9 cellular contexts compared by ENCODE assay signal in the genomic region with DNA sequence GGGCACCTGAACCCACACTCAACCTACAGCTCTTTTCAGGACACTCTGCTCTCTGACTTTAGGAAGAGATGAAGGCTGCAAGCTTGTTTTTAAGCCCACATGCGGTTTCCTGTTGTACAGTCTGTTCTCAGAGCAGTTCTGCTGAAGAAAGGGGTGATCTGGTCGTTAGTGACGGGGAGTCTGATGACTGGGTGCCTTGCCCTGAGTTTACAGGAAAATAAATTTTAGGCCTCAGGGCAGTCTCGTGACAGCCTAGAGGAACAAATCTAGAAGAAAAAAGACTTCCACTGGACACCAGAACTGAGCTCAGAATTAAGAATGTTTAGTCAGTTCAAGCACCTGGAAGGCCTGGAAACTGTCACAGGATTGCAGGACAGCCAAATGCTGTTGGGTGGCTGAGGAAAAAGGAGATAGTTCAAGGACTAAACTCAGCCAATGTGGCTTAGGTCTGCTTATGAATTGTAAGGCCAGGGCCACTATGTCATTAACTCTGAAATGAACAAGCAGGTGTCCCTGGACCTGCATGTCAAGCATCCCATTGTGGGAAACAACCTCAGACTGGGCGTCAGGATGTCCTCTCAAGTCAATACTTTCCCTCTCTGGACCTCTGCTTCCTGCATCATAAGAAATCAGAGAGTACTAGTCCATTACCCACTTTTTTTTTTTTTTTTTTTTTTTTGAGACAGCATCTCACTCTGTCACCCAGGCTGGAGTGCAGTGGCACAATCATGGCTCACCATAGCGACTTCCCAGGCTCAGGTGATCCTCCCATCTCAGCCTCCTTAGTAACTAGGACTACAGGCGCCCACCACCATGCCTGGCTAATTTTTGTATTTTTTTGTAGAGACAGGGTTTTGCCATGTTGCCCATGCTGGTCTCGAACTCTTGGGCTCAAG. TPM values are rescaled to one million over a fixed set of nuclear protein-coding genes. Genes with fewer than 3 reads are reported as not detected.
DNase-seq lines count a peak whose midpoint lies in the region; ATAC-seq and TF ChIP-seq lines count a peak whose summit lies in the region.
"Had no signal": no experiment of that assay in that cellular context is flagged by ENCODE, and none has a peak within 500 bp of the region (broad histone marks: within the 10 kb centered on the region; RNA-seq: fewer than 3 reads in every experiment).

No MANE protein-coding gene starts in this region.

- peak overlapping the region; percentile 91 for H3K4me3 Mint-ChIP-seq in activated naive CD4-positive, alpha-beta T cell treated with anti-CD3 and anti-CD28 coated beads, Interleukin-2, amount 50 U/mL, for 24 hours

- no peak for TF ChIP-seq POLR2A in heart left ventricle (IDR thresholded peaks at IDR 0.05)
- TF ChIP-seq POLR2A in upper lobe of left lung (IDR thresholded peaks at IDR 0.05) = peak in 1 of 4 donors; percentile 72

- H3K4me1 Mint-ChIP-seq in activated naive CD4-positive, alpha-beta T cell treated with anti-CD3 and anti-CD28 coated beads, Interleukin-2, amount 50 U/mL, for 24 hours = peaks cover 89% of the 10 kb centered on the region

- peaks cover 7% of the 10 kb centered on the region for H3K36me3 Mint-ChIP-seq in activated naive CD4-positive, alpha-beta T cell treated with anti-CD3 and anti-CD28 coated beads, Interleukin-2, amount 50 U/mL, for 24 hours

- no peak for DNase-seq in heart right ventricle
- DNase-seq in heart left ventricle = no peak
- DNase-seq in mucosa of gallbladder (ENCODE audit: low spot score) = peak; percentile 55
- DNase-seq in upper lobe of left lung = peak in 1 of 2 donors; percentile 73
- no peak for DNase-seq in RPMI8226
- DNase-seq: NCI-H1105 treated with DMSO at 0.1 percent for 48 hours had no signal

- TF ChIP-seq CTCF in heart right ventricle (IDR thresholded peaks at IDR 0.05) (no peak), heart left ventricle (IDR thresholded peaks at IDR 0.05) (no peak), upper lobe of left lung (IDR thresholded peaks at IDR 0.05) (no peak)

- H3K27me3 ChIP-seq in heart right ventricle (no peaks in the 10 kb centered on the region), heart left ventricle (no peaks in the 10 kb centered on the region), upper lobe of left lung (no peaks in the 10 kb centered on the region)

- peak overlapping the region; percentile 94 for H3K27ac Mint-ChIP-seq in activated naive CD4-positive, alpha-beta T cell treated with anti-CD3 and anti-CD28 coated beads, Interleukin-2, amount 50 U/mL, for 24 hours

- peak in 2 of 4 donors; percentile 82 to 90 for TF ChIP-seq EP300 in upper lobe of left lung (IDR thresholded peaks at IDR 0.05)

- H3K9me3 Mint-ChIP-seq in activated naive CD4-positive, alpha-beta T cell treated with anti-CD3 and anti-CD28 coated beads, Interleukin-2, amount 50 U/mL, for 24 hours = no peaks in the 10 kb centered on the region

- H3K4me1 ChIP-seq in heart right ventricle (peaks cover 14 to 74% (median 43%) of the 10 kb centered on the region in 9 donors), heart left ventricle (peaks cover 3 to 76% (median 34%) of the 10 kb centered on the region in 12 donors), upper lobe of left lung (peaks cover 48 to 66% (median 51%) of the 10 kb centered on the region in 4 donors)

- ATAC-seq in heart right ventricle = no peak
- ATAC-seq in heart left ventricle = no peak
- ATAC-seq in upper lobe of left lung (ENCODE audit: low FRiP score in 2 of 2) = peak in 1 of 2 donors; percentile 1
- no peak for ATAC-seq in HG02852 (IDR thresholded peaks at IDR 0.05; ENCODE audit: unreplicated experiment)
- ATAC-seq in GM18861 (IDR thresholded peaks at IDR 0.05; ENCODE audit: unreplicated experiment) = no peak

- H3K4me3 ChIP-seq in heart right ventricle (no peak overlapping the region), heart left ventricle (no peak overlapping the region), upper lobe of left lung (no peak overlapping the region)

- no peaks in the 10 kb centered on the region for H3K9me3 ChIP-seq in heart right ventricle
- no peaks in the 10 kb centered on the region for H3K9me3 ChIP-seq in heart left ventricle
- no peaks in the 10 kb centered on the region for H3K9me3 ChIP-seq in upper lobe of left lung

- H3K27ac ChIP-seq in heart right ventricle (peak overlapping the region in 6 of 10 donors; percentile 4 to 98 (median 29)), heart left ventricle (peak overlapping the region in 5 of 12 donors; percentile 0 to 96 (median 22)), upper lobe of left lung (peak overlapping the region; percentile 97 to 98 (median 98))

- peaks cover 0 to 87% (median 66%) of the 10 kb centered on the region in 9 donors for H3K36me3 ChIP-seq in heart right ventricle
- peaks cover 0 to 84% (median 74%) of the 10 kb centered on the region in 9 donors for H3K36me3 ChIP-seq in heart left ventricle
- peaks cover 18 to 80% (median 57%) of the 10 kb centered on the region in 4 donors for H3K36me3 ChIP-seq in upper lobe of left lung

- intact Hi-C loops in heart right ventricle (cut with DNase I) (no loop called here), heart left ventricle (cut with DNase I) (no loop called here)

- no peaks in the 10 kb centered on the region for H3K27me3 Mint-ChIP-seq in activated naive CD4-positive, alpha-beta T cell treated with anti-CD3 and anti-CD28 coated beads, Interleukin-2, amount 50 U/mL, for 24 hours

- WGBS in heart right ventricle, 2 donors = 83 to 85% methylated on average over 8 of the region's 8 CpGs
- WGBS in heart left ventricle, 4 donors = 74 to 84% (median 81%) methylated on average over 8 of the region's 8 CpGs
- WGBS in upper lobe of left lung, 2 donors = 67 to 72% methylated on average over 8 of the region's 8 CpGs

RNA-seq across cellular contexts. Expression of gene PIK3IP1, which starts 5.7 kb away (rescaled TPM):
- 10 to 100 TPM in 9 of 10 donors, 1 to 10 TPM in 1; 3.6 to 28.6 (median 17.6) TPM for total RNA-seq in heart right ventricle
- 1 to 10 TPM; 3.7 to 7.9 TPM for polyA plus RNA-seq in heart right ventricle
- total RNA-seq in heart left ventricle = 10 to 100 TPM in 7 of 9 donors, 1 to 10 TPM in 2; 3.8 to 40.7 (median 27.8) TPM
- polyA plus RNA-seq in heart left ventricle = 1 to 10 TPM; 4.0 to 7.8 TPM
- 48.0 TPM for total RNA-seq in mucosa of gallbladder
- 10 to 100 TPM; 38.9 to 97.1 (median 65.8) TPM for total RNA-seq in upper lobe of left lung

RNA-seq across cellular contexts. Expression of gene PATZ1, which starts 59.5 kb away (rescaled TPM):
- 10 to 100 TPM; 10.8 to 16.9 (median 14.1) TPM for total RNA-seq in heart right ventricle
- polyA plus RNA-seq in heart right ventricle = 10 to 100 TPM in 1 of 2 donors, 1 to 10 TPM in 1; 6.6 to 12.5 TPM
- total RNA-seq in heart left ventricle = 10 to 100 TPM in 7 of 9 donors, 1 to 10 TPM in 2; 8.1 to 20.1 (median 12.9) TPM
- 1 to 10 TPM; 7.7 to 8.4 TPM for polyA plus RNA-seq in heart left ventricle
- 61.4 TPM for total RNA-seq in mucosa of gallbladder
- 10 to 100 TPM; 18.2 to 29.7 (median 24.0) TPM for total RNA-seq in upper lobe of left lung
